1 cellular context compared by ENCODE assay signal in genomic region chr11:76385903-76386302, GRCh38.
TF ChIP-seq lines count a peak whose summit lies in the region.

No MANE protein-coding gene starts in this region.

TF ChIP-seq in IMR-90, 13 proteins besides CTCF, POLR2A, EP300 and RAD21:
- no peak for TF ChIP-seq MAFK (IDR thresholded peaks at IDR 0.05; ENCODE audit: low read depth, low read length)
- TF ChIP-seq MAZ (IDR thresholded peaks at IDR 0.05; ENCODE audit: borderline replicate concordance, low read depth, low read length) = no peak
- TF ChIP-seq ELK1 (IDR thresholded peaks at IDR 0.05; ENCODE audit: borderline replicate concordance, low read depth, low read length) = no peak
- TF ChIP-seq BHLHE40 (IDR thresholded peaks at IDR 0.05; ENCODE audit: low read depth, low read length) = no peak
- no peak for TF ChIP-seq FOS (IDR thresholded peaks at IDR 0.05; ENCODE audit: low read depth, low read length)
- no peak for TF ChIP-seq NFE2L2 (IDR thresholded peaks at IDR 0.05; ENCODE audit: low read depth, low read length)
- TF ChIP-seq RFX5 (IDR thresholded peaks at IDR 0.05; ENCODE audit: low read depth, low read length) = no peak
